8 cellular contexts compared by ENCODE assay signal in genomic region chr5:42811591-42812392, GRCh38. TPM values are rescaled to one million over a fixed set of nuclear protein-coding genes. Genes with fewer than 3 reads are reported as not detected.
DNase-seq lines count a peak whose midpoint lies in the region; ATAC-seq and TF ChIP-seq lines count a peak whose summit lies in the region.

A gene with protein sequence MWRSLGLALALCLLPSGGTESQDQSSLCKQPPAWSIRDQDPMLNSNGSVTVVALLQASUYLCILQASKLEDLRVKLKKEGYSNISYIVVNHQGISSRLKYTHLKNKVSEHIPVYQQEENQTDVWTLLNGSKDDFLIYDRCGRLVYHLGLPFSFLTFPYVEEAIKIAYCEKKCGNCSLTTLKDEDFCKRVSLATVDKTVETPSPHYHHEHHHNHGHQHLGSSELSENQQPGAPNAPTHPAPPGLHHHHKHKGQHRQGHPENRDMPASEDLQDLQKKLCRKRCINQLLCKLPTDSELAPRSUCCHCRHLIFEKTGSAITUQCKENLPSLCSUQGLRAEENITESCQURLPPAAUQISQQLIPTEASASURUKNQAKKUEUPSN (minus strand): TSS chr5:42811892. CDS start chr5:42808353, 3,539 bp downstream.

- no peak within 1 kb of the TSS for H3K14ac ChIP-seq in trophoblast cell (ENCODE audit: low read length)

- CTCF ChIA-PET in HEK293 (lab: Yijun Ruan, JAX): interaction anchor here (0.5 to 0.8 kb wide), 7 partner anchors 9 to 1542 kb away, joined by 3 to 4 read pairs (median 4); no protein-coding TSS in a partner anchor
- CTCF ChIA-PET in WTC11 (lab: Charles Lee): interaction anchor here (0.6 to 1.3 kb wide), 7 partner anchors 66 to 1303 kb away, joined by 3 to 4 read pairs (median 3); no protein-coding TSS in a partner anchor

- H3K36me3 ChIP-seq in HEK293 (ENCODE audit: control insufficient read depth in 2 of 2, insufficient read depth in 1 of 2, low read length in 2 of 2): peaks cover 13 to 14% of the 10 kb centered on the region in 2 experiments; a peak in 2 of 3 replicates
- no peaks in the 10 kb centered on the region for H3K36me3 ChIP-seq in trophoblast cell (ENCODE audit: control insufficient read depth in 1 of 2, insufficient read depth in 2 of 2, low read length in 2 of 2)

- WGBS in trophoblast cell (ENCODE audit: extremely low coverage, insufficient coverage, insufficient read length): no CpG with 5 or more reads among the region's 6 CpGs

- intact Hi-C loops in cardiac septum (cut with DNase I): loop anchor here (2.0 to 5.0 kb wide), 2 partner anchors 47 to 311 kb away; partner anchors contain the start of gene ZNF131

- H4K91ac ChIP-seq in trophoblast cell (ENCODE audit: low read depth, low read length): no peak within 1 kb of the TSS

- H3K36me3 Mint-ChIP-seq in WTC11: no peaks in the 10 kb centered on the region

- TF ChIP-seq CTCF in HEK293 (tag by site-specific recombination; IDR thresholded peaks at IDR 0.05) (no peak), WTC11 (IDR thresholded peaks at IDR 0.05) (no peak)

- no peak within 1 kb of the TSS for H2AFZ ChIP-seq in trophoblast cell (ENCODE audit: insufficient read depth, low read length, poor library complexity)

- H3K4me3 Mint-ChIP-seq in WTC11: peak within 1 kb of the TSS; percentile 73

- H3K27ac Mint-ChIP-seq in WTC11: peak within 1 kb of the TSS; percentile 96

- peak; percentile 74 for ATAC-seq in WTC11
- ATAC-seq in HG02623 (IDR thresholded peaks at IDR 0.05; ENCODE audit: unreplicated experiment): no peak

- no peak within 1 kb of the TSS for H3K18ac ChIP-seq in trophoblast cell (ENCODE audit: low read length)

- H3K4me2 ChIP-seq in trophoblast cell (ENCODE audit: low read length): peak within 1 kb of the TSS; percentile 33

- H2BK5ac ChIP-seq in trophoblast cell (ENCODE audit: low read depth, low read length, poor library complexity): no peak within 1 kb of the TSS

- no peaks in the 10 kb centered on the region for H3K79me1 ChIP-seq in trophoblast cell (ENCODE audit: low read length)

- peaks cover 10% of the 10 kb centered on the region for H3K4me1 ChIP-seq in HEK293 (ENCODE audit: control insufficient read depth, insufficient read depth, low read length)
- H3K4me1 ChIP-seq in trophoblast cell (ENCODE audit: control insufficient read depth in 1 of 2, insufficient read depth in 2 of 2, low read length in 2 of 2): peaks cover 0 to 6% of the 10 kb centered on the region in 2 experiments

- no peaks in the 10 kb centered on the region for H3K9me3 Mint-ChIP-seq in WTC11

- no peaks in the 10 kb centered on the region for H3K9me3 ChIP-seq in HEK293 (ENCODE audit: control insufficient read depth, insufficient read depth, low read depth, low read length)
- H3K9me3 ChIP-seq in trophoblast cell (ENCODE audit: insufficient read depth, low read depth, low read length): no peaks in the 10 kb centered on the region

- H3K4ac ChIP-seq in trophoblast cell (ENCODE audit: low read depth, low read length): no peak within 1 kb of the TSS

- H2BK12ac ChIP-seq in trophoblast cell (ENCODE audit: low read length): no peak within 1 kb of the TSS

- no peak for DNase-seq in WTC11 (ENCODE audit: low spot score)
- DNase-seq in cardiac septum (ENCODE audit: low spot score): no peak
- DNase-seq in trophoblast cell: peak in 1 of 2 donors; percentile 4
- no peak for DNase-seq in ecto neural progenitor cell (ENCODE audit: low spot score)
- no peak for DNase-seq in stimulated activated naive CD4-positive, alpha-beta T cell treated with Interleukin-2 at 50 U/mL for 16 hours (lab: John Stamatoyannopoulos, UW)
- DNase-seq in NCI-H1048 (lab: John Stamatoyannopoulos, UW): no peak

- no peak within 1 kb of the TSS for H4K8ac ChIP-seq in trophoblast cell (ENCODE audit: low read depth, low read length)

- H2AK5ac ChIP-seq in trophoblast cell (ENCODE audit: low read length): no peak within 1 kb of the TSS

- no peak within 1 kb of the TSS for H3K9ac ChIP-seq in trophoblast cell (ENCODE audit: low read length)

- H3K27ac ChIP-seq in HEK293 (ENCODE audit: extremely low read depth, low read depth, low read length): peak within 1 kb of the TSS; percentile 91
- H3K27ac ChIP-seq in trophoblast cell (ENCODE audit: low read depth, low read length): peak within 1 kb of the TSS; percentile 37

- no peak within 1 kb of the TSS for H3K23ac ChIP-seq in trophoblast cell (ENCODE audit: low read length)

- no peaks in the 10 kb centered on the region for H3K27me3 Mint-ChIP-seq in WTC11 (ENCODE audit: low read depth)

- no peak within 1 kb of the TSS for H2BK120ac ChIP-seq in trophoblast cell (ENCODE audit: insufficient read depth, low read length, poor library complexity)

- H3K4me1 Mint-ChIP-seq in WTC11: peaks cover 48% of the 10 kb centered on the region

- no peak within 1 kb of the TSS for H4K12ac ChIP-seq in trophoblast cell (ENCODE audit: low read depth, low read length)

- peak within 1 kb of the TSS; percentile 40 for H3K4me3 ChIP-seq in HEK293 (ENCODE audit: low read depth, low read length)
- H3K4me3 ChIP-seq in trophoblast cell (ENCODE audit: low read depth, low read length): no peak within 1 kb of the TSS

- POLR2A ChIA-PET in HEK293 (lab: Yijun Ruan, JAX) (interaction anchor here (0.6 to 1.3 kb wide), 3 partner anchors 8 to 451 kb away, joined by 3 to 5 read pairs (median 3); no protein-coding TSS in a partner anchor), WTC11 (lab: Charles Lee) (interaction anchor here (0.5 kb wide), 1 partner anchor 15 kb away, joined by 3 read pairs; no protein-coding TSS in a partner anchor)

- no peaks in the 10 kb centered on the region for H3K27me3 ChIP-seq in trophoblast cell (ENCODE audit: insufficient read depth, low read length)

- no peaks in the 10 kb centered on the region for H3K79me2 ChIP-seq in trophoblast cell (ENCODE audit: control insufficient read depth, insufficient read depth, low read length, poor library complexity)

TF ChIP-seq in HEK293, 187 proteins besides CTCF, POLR2A, EP300 and RAD21 (continues in another document):
- no peak for TF ChIP-seq ZNF626 (tag by site-specific recombination; IDR thresholded peaks at IDR 0.05)

TF ChIP-seq in WTC11, 78 proteins besides CTCF, POLR2A, EP300 and RAD21:
- TF ChIP-seq FOXK1 (CRISPR knock-in tag; IDR thresholded peaks at IDR 0.05): peak; percentile 61; the same call in 1 of the 2 replicates
- TF ChIP-seq GABPB1 (CRISPR knock-in tag; IDR thresholded peaks at IDR 0.05): peak; percentile 83
- no peak for TF ChIP-seq SOX15 (CRISPR knock-in tag; IDR thresholded peaks at IDR 0.05)

RNA-seq across cellular contexts. Expression of the gene that starts here (rescaled TPM):
- 13.2 to 18.0 TPM (median 17.4 TPM) in 3 replicates for total RNA-seq in WTC11 (2021)
- 149 TPM for total RNA-seq in cardiac septum
- polyA plus RNA-seq in trophoblast cell (2013): 26.2 and 29.3 TPM in 2 replicates
